In the genomic region with DNA sequence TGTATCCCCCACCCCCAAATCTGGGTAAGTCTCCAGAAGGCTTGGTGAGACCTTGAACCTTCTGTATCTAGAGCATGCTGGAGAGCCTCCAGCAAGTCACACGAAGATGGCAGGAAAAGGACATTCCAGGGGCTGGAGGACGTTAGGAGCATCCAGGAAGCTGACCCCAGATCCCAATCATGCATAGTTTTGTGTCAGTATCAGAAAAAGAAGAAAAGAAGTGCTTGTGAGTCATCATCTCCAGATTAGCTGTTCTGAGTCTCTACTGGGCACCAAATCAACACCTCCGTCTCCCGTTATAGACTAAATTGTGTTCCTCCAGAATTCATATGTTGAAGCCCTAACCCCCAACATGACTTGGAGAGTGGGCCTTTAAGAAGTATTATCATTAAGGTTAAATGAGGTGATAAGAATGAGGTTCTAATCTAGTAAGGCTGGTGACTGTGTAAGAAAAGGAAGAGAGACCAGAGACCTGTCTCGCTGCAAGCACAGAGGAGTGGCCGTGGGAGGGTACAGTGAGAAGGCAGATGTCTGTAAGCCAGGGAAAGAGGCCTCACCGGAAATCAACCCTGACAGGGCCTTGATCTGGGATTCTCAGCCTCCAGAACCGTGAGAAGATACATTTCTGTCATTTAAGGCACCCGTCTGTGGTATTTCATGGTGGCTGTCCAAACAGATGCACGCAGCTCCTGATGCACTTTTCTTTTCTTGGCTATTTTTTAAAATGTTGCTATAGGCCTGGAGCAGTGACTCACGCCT, we compare ENCODE assay signal across 16 cellular contexts. TPM values are rescaled to one million over a fixed set of nuclear protein-coding genes. Genes with fewer than 3 reads are reported as not detected.
DNase-seq lines count a peak whose midpoint lies in the region; ATAC-seq, FAIRE-seq and TF ChIP-seq lines count a peak whose summit lies in the region.
"Had no signal": no experiment of that assay in that cellular context is flagged by ENCODE, and none has a peak within 500 bp of the region (broad histone marks: within the 10 kb centered on the region; RNA-seq: fewer than 3 reads in every experiment).

No MANE protein-coding gene starts in this region.

- H3K36me3 ChIP-seq in bronchial epithelial cell (ENCODE audit: control insufficient read depth, insufficient read depth, low read length) (no peaks in the 10 kb centered on the region), mesendoderm (ENCODE audit: control insufficient read depth, insufficient read depth, low read length) (no peaks in the 10 kb centered on the region)
- H3K36me3 ChIP-seq: neutrophil had no signal

- WGBS in mesendoderm (ENCODE audit: extremely low coverage, insufficient coverage, low lambda C conversion rate), result no CpG with 5 or more reads among the region's 11 CpGs

- H2BK15ac ChIP-seq in mesendoderm (replicated peaks; ENCODE audit: low read depth), result no peak overlapping the region

- H3K18ac ChIP-seq in mesendoderm (ENCODE audit: low read length), result no peak overlapping the region

- H3K27ac ChIP-seq in mesendoderm (ENCODE audit: low read depth, low read length), result no peak overlapping the region
- H3K27ac ChIP-seq: neutrophil had no signal

- no peak overlapping the region for H2AK5ac ChIP-seq in mesendoderm (ENCODE audit: low read length)

- H3K4me2 ChIP-seq in mesendoderm (ENCODE audit: low read length), result no peak overlapping the region

- no peak overlapping the region for H3K56ac ChIP-seq in mesendoderm (ENCODE audit: low read length)

- DNase-seq in EH (ENCODE audit: low read depth), result peak; percentile 84
- peak; percentile 74 for DNase-seq in NCI-H226
- DNase-seq in bronchial epithelial cell (ENCODE audit: low read depth), result peak; percentile 34
- peak; percentile 42 for DNase-seq in mesendoderm
- DNase-seq in activated CD4-positive, alpha-beta T cell treated with anti-CD3 and anti-CD28 coated beads for 4 hours, result no peak
- DNase-seq in SHP77 (lab: John Stamatoyannopoulos, UW), result no peak
- DNase-seq: amniotic stem cell, NCI-H1694 treated with DMSO at 0.1 percent for 48 hours, NCI-H748 treated with DMSO at 0.1 percent for 48 hours had no signal

- no peak overlapping the region for H2BK120ac ChIP-seq in mesendoderm (ENCODE audit: low read depth, low read length)

- no peaks in the 10 kb centered on the region for H3K79me2 ChIP-seq in mesendoderm (ENCODE audit: control insufficient read depth, insufficient read depth, low read length)

- H4K5ac ChIP-seq in mesendoderm (ENCODE audit: low read length), result no peak overlapping the region

- H3K4me3 ChIP-seq in bronchial epithelial cell (ENCODE audit: low read depth, low read length) (no peak overlapping the region), mesendoderm (ENCODE audit: low read length) (no peak overlapping the region)
- H3K4me3 ChIP-seq: dorsolateral prefrontal cortex had no signal

- no peak overlapping the region for H3K4ac ChIP-seq in mesendoderm (ENCODE audit: low read depth, low read length)

- FAIRE-seq in bronchial epithelial cell (lab: Jason Lieb, UNC), result no peak

- H3K23ac ChIP-seq in mesendoderm (ENCODE audit: low read length), result no peak overlapping the region

- no peaks in the 10 kb centered on the region for H3K27me3 ChIP-seq in bronchial epithelial cell (ENCODE audit: control insufficient read depth, insufficient read depth, low read length)
- H3K27me3 ChIP-seq in mesendoderm (ENCODE audit: insufficient read depth, low read length, poor library complexity), result no peaks in the 10 kb centered on the region
- H3K27me3 ChIP-seq: dorsolateral prefrontal cortex, neutrophil had no signal

- no peaks in the 10 kb centered on the region for H3K4me1 ChIP-seq in mesendoderm (ENCODE audit: control insufficient read depth, low read depth, low read length)

- TF ChIP-seq CTCF in bronchial epithelial cell (IDR thresholded peaks at IDR 0.05; ENCODE audit: insufficient read depth, low read length, severe bottlenecking), result no peak

- H3K79me1 ChIP-seq in mesendoderm (ENCODE audit: low read length), result no peaks in the 10 kb centered on the region

- no peak overlapping the region for H2BK5ac ChIP-seq in mesendoderm (ENCODE audit: low read length)

- H4K8ac ChIP-seq in mesendoderm (ENCODE audit: low read depth, low read length), result no peak overlapping the region

- ATAC-seq in HG02623 (IDR thresholded peaks at IDR 0.05; ENCODE audit: unreplicated experiment), result no peak
- ATAC-seq in GM21360 (IDR thresholded peaks at IDR 0.05; ENCODE audit: unreplicated experiment), result no peak

- H3K9ac ChIP-seq in mesendoderm (ENCODE audit: low read length), result no peak overlapping the region

RNA-seq across cellular contexts. Expression of gene CLDN24, which starts 38.1 kb away (rescaled TPM):
- total RNA-seq in bronchial epithelial cell, result not detected in 2 replicates
- polyA plus RNA-seq in mesendoderm (2013, experiment 1 of 2), result not detected
- not detected for polyA plus RNA-seq in mesendoderm (2013, experiment 2 of 2)
- total RNA-seq: activated T-helper 1 cell treated with anti-CD3 and anti-CD28 coated beads, Interleukin-12 subunit alpha, Interleukin-12 subunit beta, Interleukin-2, Interleukin-4 antibody, amounts not matched to agents 30 ng/mL and 10 ng/mL and 1 ng/mL, durations not matched to agents 14 hours and 24 hours and 36 hours; mesenteric fat pad; T-helper 2 cell treated with Interferon-gamma antibody and Interleukin-4, amounts not matched to agents 100 ng/mL and 5 ng/mL, for 36 hours had no signal

RNA-seq across cellular contexts. Expression of gene CLDN22, which starts 40.3 kb away (rescaled TPM):
- total RNA-seq in bronchial epithelial cell, result not detected in 2 replicates
- polyA plus RNA-seq in mesendoderm (2013, experiment 1 of 2), result not detected
- not detected for polyA plus RNA-seq in mesendoderm (2013, experiment 2 of 2)
- total RNA-seq: activated T-helper 1 cell treated with anti-CD3 and anti-CD28 coated beads, Interleukin-12 subunit alpha, Interleukin-12 subunit beta, Interleukin-2, Interleukin-4 antibody, amounts not matched to agents 30 ng/mL and 10 ng/mL and 1 ng/mL, durations not matched to agents 14 hours and 24 hours and 36 hours; dorsolateral prefrontal cortex; mesenteric fat pad; T-helper 2 cell treated with Interferon-gamma antibody and Interleukin-4, amounts not matched to agents 100 ng/mL and 5 ng/mL, for 36 hours had no signal

Comparison
In these comparisons a context has a peak if more than half of its experiments do, and no peak if none do; other contexts are left out.
1. DNase-seq: peak in EH (single experiment), NCI-H226 (single experiment), bronchial epithelial cell (single experiment) and mesendoderm (single experiment); none in activated CD4-positive, alpha-beta T cell treated with anti-CD3 and anti-CD28 coated beads for 4 hours (0 of 2) and SHP77 (0 of 2).